ENCODE assay signal across 1 cellular context in the genomic region with DNA sequence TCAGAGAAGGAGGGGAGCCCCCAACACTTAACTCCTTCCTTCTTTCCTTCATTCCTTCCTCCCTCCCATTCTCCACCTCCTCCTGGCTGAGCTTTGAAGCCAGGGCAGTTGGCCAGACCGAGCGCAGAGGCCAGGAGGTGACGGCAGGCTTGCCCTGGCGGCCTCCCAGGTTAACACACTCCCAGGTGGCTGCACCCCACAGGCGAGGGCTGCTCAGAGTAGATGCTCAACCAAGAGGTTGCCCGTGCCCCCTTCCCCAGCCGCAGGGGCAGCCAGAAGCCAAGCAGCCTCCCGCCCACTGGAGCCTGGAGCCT.
TF ChIP-seq lines count a peak whose summit lies in the region.

No MANE protein-coding gene starts in this region.

TF ChIP-seq in K562, 482 proteins besides CTCF, POLR2A, EP300 and RAD21 (continues in another document):
- TF ChIP-seq ZNF57 (CRISPR knock-in tag; IDR thresholded peaks at IDR 0.05) (no peak), ZNF121 (CRISPR knock-in tag; conservative IDR thresholded peaks at IDR 0.05) (peak; percentile 22; the same call in 1 of the 2 replicates), RNF2 (IDR thresholded peaks at IDR 0.05) (no peak), SIN3A (IDR thresholded peaks at IDR 0.05; ENCODE audit: borderline replicate concordance in 2 of 2, control insufficient read depth in 1 of 2, low read depth in 2 of 2, low read length in 2 of 2) (no peak), ESRRA (IDR thresholded peaks at IDR 0.05; ENCODE audit: borderline replicate concordance, low read depth) (no peak), ZNF583 (CRISPR knock-in tag; IDR thresholded peaks at IDR 0.05) (peak; percentile 27; the same call in 1 of the 2 replicates), CCAR2 (IDR thresholded peaks at IDR 0.05; ENCODE audit: low read depth, low read length) (no peak), ELF4 (CRISPR knock-in tag; IDR thresholded peaks at IDR 0.05) (no peak), ETV6 (IDR thresholded peaks at IDR 0.05; ENCODE audit: borderline replicate concordance in 1 of 2, low read depth in 2 of 2, low read length in 1 of 2) (no peak), ETV6 (CRISPR knock-in tag; IDR thresholded peaks at IDR 0.05; ENCODE audit: borderline replicate concordance) (0 out of 2 replicates have a peak, but pooled peaks have one; percentile 51), SMARCA5 (IDR thresholded peaks at IDR 0.05) (no peak), PCBP2 (IDR thresholded peaks at IDR 0.05; ENCODE audit: low read depth, low read length, poor library complexity, severe bottlenecking) (no peak), FOXP1 (CRISPR knock-in tag; IDR thresholded peaks at IDR 0.05) (0 out of 2 replicates have a peak, but pooled peaks have one; percentile 9), ZFPM2 (CRISPR knock-in tag; IDR thresholded peaks at IDR 0.05) (no peak), MYBL2 (IDR thresholded peaks at IDR 0.05; ENCODE audit: low read depth) (no peak), MYBL2 (CRISPR knock-in tag; IDR thresholded peaks at IDR 0.05; ENCODE audit: borderline replicate concordance) (no peak), CC2D1A (IDR thresholded peaks at IDR 0.05) (no peak), ZNF695 (CRISPR knock-in tag; IDR thresholded peaks at IDR 0.05) (no peak), ZNF134 (CRISPR knock-in tag; conservative IDR thresholded peaks at IDR 0.05) (no peak), TCF7 (IDR thresholded peaks at IDR 0.05; ENCODE audit: borderline replicate concordance) (no peak), ZNF354B (CRISPR knock-in tag; IDR thresholded peaks at IDR 0.05) (no peak), ZC3H4 (CRISPR knock-in tag; IDR thresholded peaks at IDR 0.05; ENCODE audit: borderline replicate concordance) (no peak), TCFL5 (CRISPR knock-in tag; conservative IDR thresholded peaks at IDR 0.05) (no peak), ZNF589 (CRISPR knock-in tag; IDR thresholded peaks at IDR 0.05; ENCODE audit: low read depth) (0 out of 2 replicates have a peak, but pooled peaks have one; percentile 24), ZNF668 (CRISPR knock-in tag; IDR thresholded peaks at IDR 0.05) (no peak), SMARCE1 (IDR thresholded peaks at IDR 0.05) (no peak), NR4A1 (CRISPR knock-in tag; IDR thresholded peaks at IDR 0.05) (no peak), NR4A1 (tag; IDR thresholded peaks at IDR 0.05) (no peak), CBFB (CRISPR knock-in tag; IDR thresholded peaks at IDR 0.05) (peak; percentile 61; the same call in 1 of the 2 replicates), FOXK1 (CRISPR knock-in tag; IDR thresholded peaks at IDR 0.05; ENCODE audit: borderline replicate concordance) (peak; percentile 71; the same call in 1 of the 2 replicates), NELFE (IDR thresholded peaks at IDR 0.05; ENCODE audit: insufficient read depth, insufficient read length) (no peak), ZNF76 (CRISPR knock-in tag; IDR thresholded peaks at IDR 0.05; ENCODE audit: borderline replicate concordance) (no peak), EHMT2 (IDR thresholded peaks at IDR 0.05) (no peak), ZNF644 (tag; IDR thresholded peaks at IDR 0.05; ENCODE audit: low read depth) (no peak), GTF2F1 (IDR thresholded peaks at IDR 0.05; ENCODE audit: low read depth, low read length) (no peak), ZNF584 (CRISPR knock-in tag; IDR thresholded peaks at IDR 0.05; ENCODE audit: low read depth) (no peak), FOXM1 (IDR thresholded peaks at IDR 0.05; ENCODE audit: low read depth) (no peak), FOXM1 (CRISPR knock-in tag; IDR thresholded peaks at IDR 0.05; ENCODE audit: low read depth) (no peak), HNRNPK (IDR thresholded peaks at IDR 0.05; ENCODE audit: low read depth, low read length, poor library complexity, severe bottlenecking) (no peak)
- TF ChIP-seq, protein P1, sequence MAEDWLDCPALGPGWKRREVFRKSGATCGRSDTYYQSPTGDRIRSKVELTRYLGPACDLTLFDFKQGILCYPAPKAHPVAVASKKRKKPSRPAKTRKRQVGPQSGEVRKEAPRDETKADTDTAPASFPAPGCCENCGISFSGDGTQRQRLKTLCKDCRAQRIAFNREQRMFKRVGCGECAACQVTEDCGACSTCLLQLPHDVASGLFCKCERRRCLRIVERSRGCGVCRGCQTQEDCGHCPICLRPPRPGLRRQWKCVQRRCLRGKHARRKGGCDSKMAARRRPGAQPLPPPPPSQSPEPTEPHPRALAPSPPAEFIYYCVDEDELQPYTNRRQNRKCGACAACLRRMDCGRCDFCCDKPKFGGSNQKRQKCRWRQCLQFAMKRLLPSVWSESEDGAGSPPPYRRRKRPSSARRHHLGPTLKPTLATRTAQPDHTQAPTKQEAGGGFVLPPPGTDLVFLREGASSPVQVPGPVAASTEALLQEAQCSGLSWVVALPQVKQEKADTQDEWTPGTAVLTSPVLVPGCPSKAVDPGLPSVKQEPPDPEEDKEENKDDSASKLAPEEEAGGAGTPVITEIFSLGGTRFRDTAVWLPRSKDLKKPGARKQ (CRISPR knock-in tag; IDR thresholded peaks at IDR 0.05), result no peak
- TF ChIP-seq, protein P2, sequence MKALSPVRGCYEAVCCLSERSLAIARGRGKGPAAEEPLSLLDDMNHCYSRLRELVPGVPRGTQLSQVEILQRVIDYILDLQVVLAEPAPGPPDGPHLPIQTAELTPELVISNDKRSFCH (CRISPR knock-in tag; IDR thresholded peaks at IDR 0.05), result no peak
- TF ChIP-seq, protein P2 (tag; IDR thresholded peaks at IDR 0.05), result 0 out of 2 replicates have a peak, but pooled peaks have one; percentile 13
- TF ChIP-seq, protein P3, sequence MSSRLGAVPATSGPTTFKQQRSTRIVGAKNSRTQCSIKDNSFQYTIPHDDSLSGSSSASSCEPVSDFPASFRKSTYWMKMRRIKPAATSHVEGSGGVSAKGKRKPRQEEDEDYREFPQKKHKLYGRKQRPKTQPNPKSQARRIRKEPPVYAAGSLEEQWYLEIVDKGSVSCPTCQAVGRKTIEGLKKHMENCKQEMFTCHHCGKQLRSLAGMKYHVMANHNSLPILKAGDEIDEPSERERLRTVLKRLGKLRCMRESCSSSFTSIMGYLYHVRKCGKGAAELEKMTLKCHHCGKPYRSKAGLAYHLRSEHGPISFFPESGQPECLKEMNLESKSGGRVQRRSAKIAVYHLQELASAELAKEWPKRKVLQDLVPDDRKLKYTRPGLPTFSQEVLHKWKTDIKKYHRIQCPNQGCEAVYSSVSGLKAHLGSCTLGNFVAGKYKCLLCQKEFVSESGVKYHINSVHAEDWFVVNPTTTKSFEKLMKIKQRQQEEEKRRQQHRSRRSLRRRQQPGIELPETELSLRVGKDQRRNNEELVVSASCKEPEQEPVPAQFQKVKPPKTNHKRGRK (tag; IDR thresholded peaks at IDR 0.05), result no peak
- TF ChIP-seq, protein P4, sequence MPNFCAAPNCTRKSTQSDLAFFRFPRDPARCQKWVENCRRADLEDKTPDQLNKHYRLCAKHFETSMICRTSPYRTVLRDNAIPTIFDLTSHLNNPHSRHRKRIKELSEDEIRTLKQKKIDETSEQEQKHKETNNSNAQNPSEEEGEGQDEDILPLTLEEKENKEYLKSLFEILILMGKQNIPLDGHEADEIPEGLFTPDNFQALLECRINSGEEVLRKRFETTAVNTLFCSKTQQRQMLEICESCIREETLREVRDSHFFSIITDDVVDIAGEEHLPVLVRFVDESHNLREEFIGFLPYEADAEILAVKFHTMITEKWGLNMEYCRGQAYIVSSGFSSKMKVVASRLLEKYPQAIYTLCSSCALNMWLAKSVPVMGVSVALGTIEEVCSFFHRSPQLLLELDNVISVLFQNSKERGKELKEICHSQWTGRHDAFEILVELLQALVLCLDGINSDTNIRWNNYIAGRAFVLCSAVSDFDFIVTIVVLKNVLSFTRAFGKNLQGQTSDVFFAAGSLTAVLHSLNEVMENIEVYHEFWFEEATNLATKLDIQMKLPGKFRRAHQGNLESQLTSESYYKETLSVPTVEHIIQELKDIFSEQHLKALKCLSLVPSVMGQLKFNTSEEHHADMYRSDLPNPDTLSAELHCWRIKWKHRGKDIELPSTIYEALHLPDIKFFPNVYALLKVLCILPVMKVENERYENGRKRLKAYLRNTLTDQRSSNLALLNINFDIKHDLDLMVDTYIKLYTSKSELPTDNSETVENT (CRISPR knock-in tag; IDR thresholded peaks at IDR 0.05), result no peak
- TF ChIP-seq, protein P5, sequence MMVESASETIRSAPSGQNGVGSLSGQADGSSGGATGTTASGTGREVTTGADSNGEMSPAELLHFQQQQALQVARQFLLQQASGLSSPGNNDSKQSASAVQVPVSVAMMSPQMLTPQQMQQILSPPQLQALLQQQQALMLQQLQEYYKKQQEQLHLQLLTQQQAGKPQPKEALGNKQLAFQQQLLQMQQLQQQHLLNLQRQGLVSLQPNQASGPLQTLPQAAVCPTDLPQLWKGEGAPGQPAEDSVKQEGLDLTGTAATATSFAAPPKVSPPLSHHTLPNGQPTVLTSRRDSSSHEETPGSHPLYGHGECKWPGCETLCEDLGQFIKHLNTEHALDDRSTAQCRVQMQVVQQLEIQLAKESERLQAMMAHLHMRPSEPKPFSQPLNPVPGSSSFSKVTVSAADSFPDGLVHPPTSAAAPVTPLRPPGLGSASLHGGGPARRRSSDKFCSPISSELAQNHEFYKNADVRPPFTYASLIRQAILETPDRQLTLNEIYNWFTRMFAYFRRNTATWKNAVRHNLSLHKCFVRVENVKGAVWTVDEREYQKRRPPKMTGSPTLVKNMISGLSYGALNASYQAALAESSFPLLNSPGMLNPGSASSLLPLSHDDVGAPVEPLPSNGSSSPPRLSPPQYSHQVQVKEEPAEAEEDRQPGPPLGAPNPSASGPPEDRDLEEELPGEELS (CRISPR knock-in tag; IDR thresholded peaks at IDR 0.05; ENCODE audit: borderline replicate concordance), result peak; percentile 83; the same call in 1 of the 2 replicates
- TF ChIP-seq, protein P6, sequence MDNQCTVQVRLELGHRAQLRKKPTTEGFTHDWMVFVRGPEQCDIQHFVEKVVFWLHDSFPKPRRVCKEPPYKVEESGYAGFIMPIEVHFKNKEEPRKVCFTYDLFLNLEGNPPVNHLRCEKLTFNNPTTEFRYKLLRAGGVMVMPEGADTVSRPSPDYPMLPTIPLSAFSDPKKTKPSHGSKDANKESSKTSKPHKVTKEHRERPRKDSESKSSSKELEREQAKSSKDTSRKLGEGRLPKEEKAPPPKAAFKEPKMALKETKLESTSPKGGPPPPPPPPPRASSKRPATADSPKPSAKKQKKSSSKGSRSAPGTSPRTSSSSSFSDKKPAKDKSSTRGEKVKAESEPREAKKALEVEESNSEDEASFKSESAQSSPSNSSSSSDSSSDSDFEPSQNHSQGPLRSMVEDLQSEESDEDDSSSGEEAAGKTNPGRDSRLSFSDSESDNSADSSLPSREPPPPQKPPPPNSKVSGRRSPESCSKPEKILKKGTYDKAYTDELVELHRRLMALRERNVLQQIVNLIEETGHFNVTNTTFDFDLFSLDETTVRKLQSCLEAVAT (IDR thresholded peaks at IDR 0.05), result no peak
- TF ChIP-seq, protein P7, sequence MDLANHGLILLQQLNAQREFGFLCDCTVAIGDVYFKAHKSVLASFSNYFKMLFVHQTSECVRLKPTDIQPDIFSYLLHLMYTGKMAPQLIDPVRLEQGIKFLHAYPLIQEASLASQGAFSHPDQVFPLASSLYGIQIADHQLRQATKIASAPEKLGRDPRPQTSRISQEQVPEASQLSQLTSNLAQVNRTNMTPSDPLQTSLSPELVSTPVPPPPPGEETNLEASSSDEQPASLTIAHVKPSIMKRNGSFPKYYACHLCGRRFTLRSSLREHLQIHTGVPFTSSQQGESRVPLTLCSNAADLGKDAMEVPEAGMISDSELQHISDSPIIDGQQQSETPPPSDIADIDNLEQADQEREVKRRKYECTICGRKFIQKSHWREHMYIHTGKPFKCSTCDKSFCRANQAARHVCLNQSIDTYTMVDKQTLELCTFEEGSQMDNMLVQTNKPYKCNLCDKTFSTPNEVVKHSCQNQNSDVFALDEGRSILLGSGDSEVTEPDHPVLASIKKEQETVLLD (IDR thresholded peaks at IDR 0.05), result no peak
- TF ChIP-seq, protein P8, sequence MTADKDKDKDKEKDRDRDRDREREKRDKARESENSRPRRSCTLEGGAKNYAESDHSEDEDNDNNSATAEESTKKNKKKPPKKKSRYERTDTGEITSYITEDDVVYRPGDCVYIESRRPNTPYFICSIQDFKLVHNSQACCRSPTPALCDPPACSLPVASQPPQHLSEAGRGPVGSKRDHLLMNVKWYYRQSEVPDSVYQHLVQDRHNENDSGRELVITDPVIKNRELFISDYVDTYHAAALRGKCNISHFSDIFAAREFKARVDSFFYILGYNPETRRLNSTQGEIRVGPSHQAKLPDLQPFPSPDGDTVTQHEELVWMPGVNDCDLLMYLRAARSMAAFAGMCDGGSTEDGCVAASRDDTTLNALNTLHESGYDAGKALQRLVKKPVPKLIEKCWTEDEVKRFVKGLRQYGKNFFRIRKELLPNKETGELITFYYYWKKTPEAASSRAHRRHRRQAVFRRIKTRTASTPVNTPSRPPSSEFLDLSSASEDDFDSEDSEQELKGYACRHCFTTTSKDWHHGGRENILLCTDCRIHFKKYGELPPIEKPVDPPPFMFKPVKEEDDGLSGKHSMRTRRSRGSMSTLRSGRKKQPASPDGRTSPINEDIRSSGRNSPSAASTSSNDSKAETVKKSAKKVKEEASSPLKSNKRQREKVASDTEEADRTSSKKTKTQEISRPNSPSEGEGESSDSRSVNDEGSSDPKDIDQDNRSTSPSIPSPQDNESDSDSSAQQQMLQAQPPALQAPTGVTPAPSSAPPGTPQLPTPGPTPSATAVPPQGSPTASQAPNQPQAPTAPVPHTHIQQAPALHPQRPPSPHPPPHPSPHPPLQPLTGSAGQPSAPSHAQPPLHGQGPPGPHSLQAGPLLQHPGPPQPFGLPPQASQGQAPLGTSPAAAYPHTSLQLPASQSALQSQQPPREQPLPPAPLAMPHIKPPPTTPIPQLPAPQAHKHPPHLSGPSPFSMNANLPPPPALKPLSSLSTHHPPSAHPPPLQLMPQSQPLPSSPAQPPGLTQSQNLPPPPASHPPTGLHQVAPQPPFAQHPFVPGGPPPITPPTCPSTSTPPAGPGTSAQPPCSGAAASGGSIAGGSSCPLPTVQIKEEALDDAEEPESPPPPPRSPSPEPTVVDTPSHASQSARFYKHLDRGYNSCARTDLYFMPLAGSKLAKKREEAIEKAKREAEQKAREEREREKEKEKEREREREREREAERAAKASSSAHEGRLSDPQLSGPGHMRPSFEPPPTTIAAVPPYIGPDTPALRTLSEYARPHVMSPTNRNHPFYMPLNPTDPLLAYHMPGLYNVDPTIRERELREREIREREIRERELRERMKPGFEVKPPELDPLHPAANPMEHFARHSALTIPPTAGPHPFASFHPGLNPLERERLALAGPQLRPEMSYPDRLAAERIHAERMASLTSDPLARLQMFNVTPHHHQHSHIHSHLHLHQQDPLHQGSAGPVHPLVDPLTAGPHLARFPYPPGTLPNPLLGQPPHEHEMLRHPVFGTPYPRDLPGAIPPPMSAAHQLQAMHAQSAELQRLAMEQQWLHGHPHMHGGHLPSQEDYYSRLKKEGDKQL (CRISPR knock-in tag; IDR thresholded peaks at IDR 0.05; ENCODE audit: borderline replicate concordance), result no peak
- TF ChIP-seq, protein P9, sequence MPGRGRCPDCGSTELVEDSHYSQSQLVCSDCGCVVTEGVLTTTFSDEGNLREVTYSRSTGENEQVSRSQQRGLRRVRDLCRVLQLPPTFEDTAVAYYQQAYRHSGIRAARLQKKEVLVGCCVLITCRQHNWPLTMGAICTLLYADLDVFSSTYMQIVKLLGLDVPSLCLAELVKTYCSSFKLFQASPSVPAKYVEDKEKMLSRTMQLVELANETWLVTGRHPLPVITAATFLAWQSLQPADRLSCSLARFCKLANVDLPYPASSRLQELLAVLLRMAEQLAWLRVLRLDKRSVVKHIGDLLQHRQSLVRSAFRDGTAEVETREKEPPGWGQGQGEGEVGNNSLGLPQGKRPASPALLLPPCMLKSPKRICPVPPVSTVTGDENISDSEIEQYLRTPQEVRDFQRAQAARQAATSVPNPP (IDR thresholded peaks at IDR 0.05; ENCODE audit: borderline replicate concordance, insufficient read depth, insufficient read length), result no peak
